ENCODE assay signal across 8 cellular contexts in genomic region chr16:84088695-84089395, GRCh38. TPM values are rescaled to one million over a fixed set of nuclear protein-coding genes. Genes with fewer than 3 reads are reported as not detected.
A peak's percentile ranks its signal among the peaks of the same experiment; 100 is the strongest.
DNase-seq lines count a peak whose midpoint lies in the region; ATAC-seq and TF ChIP-seq lines count a peak whose summit lies in the region.

No MANE protein-coding gene starts in this region.

- TF ChIP-seq CTCF in GM12864 (IDR thresholded peaks at IDR 0.05; ENCODE audit: low read depth, low read length, missing control alignments) = peak; percentile 75
- TF ChIP-seq CTCF in left lung (IDR thresholded peaks at IDR 0.05) = no peak

- peak; percentile 79 for ATAC-seq in GM21576 (IDR thresholded peaks at IDR 0.05; ENCODE audit: unreplicated experiment)
- ATAC-seq in left lung = peak; percentile 24

- peak; percentile 82 for DNase-seq in GM12864 (ENCODE audit: low read depth)
- DNase-seq in activated T-cell treated with anti-CD3 and anti-CD28 coated beads for 1 hour (ENCODE audit: low read depth) = peak; percentile 26
- DNase-seq in left lung = no peak
- DNase-seq in NCI-H774 (lab: John Stamatoyannopoulos, UW) = no peak
- no peak for DNase-seq in midbrain (lab: John Stamatoyannopoulos, UW)
- no peak for DNase-seq in NK-92 (lab: John Stamatoyannopoulos, UW; ENCODE audit: unreplicated experiment)

- H3K4me3 ChIP-seq in GM12864 (ENCODE audit: low read depth, low read length) (no peak overlapping the region), left lung (no peak overlapping the region)

- intact Hi-C loops in left lung (cut with DNase I) = no loop called here

- peak overlapping the region; percentile 90 for H3K27ac ChIP-seq in KOPT-K1 (ENCODE audit: low read depth, low read length, poor library complexity, severe bottlenecking)
- no peak overlapping the region for H3K27ac ChIP-seq in left lung

- peaks cover 53% of the 10 kb centered on the region for H3K36me3 ChIP-seq in KOPT-K1 (ENCODE audit: insufficient read depth, low read length)
- peaks cover 0 to 91% of the 10 kb centered on the region in 2 donors for H3K36me3 ChIP-seq in left lung

- H3K27me3 ChIP-seq in left lung = no peaks in the 10 kb centered on the region

- H3K4me1 ChIP-seq in left lung = peaks cover 0 to 39% of the 10 kb centered on the region in 2 donors

- H3K9me3 ChIP-seq in KOPT-K1 (ENCODE audit: insufficient read depth, low read length, poor library complexity, severe bottlenecking) (no peaks in the 10 kb centered on the region), left lung (no peaks in the 10 kb centered on the region)

RNA-seq across cellular contexts. Expression of gene MBTPS1, which starts 27.9 kb away (rescaled TPM):
- 100 to 1,000 TPM in 1 of 2 donors, 10 to 100 TPM in 1; 86.4 to 102 TPM for total RNA-seq in left lung

RNA-seq across cellular contexts. Expression of gene SLC38A8, which starts 46.2 kb away (rescaled TPM):
- total RNA-seq in left lung = under 1 TPM in 1 of 2 donors, not detected in 1; 0.65 TPM

RNA-seq across cellular contexts. Expression of gene HSDL1, which starts 56.1 kb away (rescaled TPM):
- total RNA-seq in left lung = 10 to 100 TPM; 26.0 to 27.8 TPM

RNA-seq across cellular contexts. Expression of gene DNAAF1, which starts 56.3 kb away (rescaled TPM):
- 10 to 100 TPM in 1 of 2 donors, under 1 TPM in 1; 0.85 to 10.3 TPM for total RNA-seq in left lung

Comparison
In these comparisons a context has a peak if more than half of its experiments do, and no peak if none do; other contexts are left out.
1. DNase-seq: peak in GM12864 (single experiment) and activated T-cell treated with anti-CD3 and anti-CD28 coated beads for 1 hour (single experiment); none in left lung (0 of 2), NCI-H774 (single experiment), midbrain (single experiment) and NK-92 (single experiment).